In the genomic region with DNA sequence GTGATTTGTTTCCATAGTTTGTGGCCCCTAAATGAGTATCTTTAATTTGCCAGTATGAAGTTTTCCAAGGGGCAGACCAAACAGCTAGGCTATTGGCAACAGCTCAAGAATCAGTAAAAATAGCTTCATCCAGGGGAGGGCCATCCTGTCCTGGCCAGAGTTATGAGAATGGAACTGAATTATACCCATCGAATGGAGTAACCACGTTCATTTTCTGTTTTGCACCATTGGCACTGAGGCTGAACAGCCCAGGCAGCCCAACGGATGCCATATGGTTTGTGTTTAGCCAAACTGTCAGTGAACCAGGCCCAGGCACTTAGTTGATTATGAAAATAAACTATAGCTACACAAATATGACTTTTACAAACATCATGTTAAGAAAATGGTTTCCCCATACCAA, we compare ENCODE assay signal across 15 cellular contexts.
"Had no signal": no experiment of that assay in that cellular context is flagged by ENCODE, and none has a peak within 500 bp of the region (broad histone marks: within the 10 kb centered on the region; RNA-seq: fewer than 3 reads in every experiment).

No MANE protein-coding gene starts in this region.

- DNase-seq: activated CD4-positive, alpha-beta T cell treated with anti-CD3 and anti-CD28 coated beads for 1 hour; activated CD4-positive, alpha-beta T cell treated with anti-CD3 and anti-CD28 coated beads, Interleukin-2, amount 50 U/mL, for 4 hours; activated naive CD4-positive, alpha-beta T cell treated with Interleukin-2 at 50 U/mL for 16 hours; activated T-cell treated with anti-CD3 and anti-CD28 coated beads for 4 hours; aorta; erythroblast; foreskin melanocyte; head of caudate nucleus; naive B cell; pancreas; retina; stimulated activated CD4-positive, alpha-beta T cell treated with anti-CD3 and anti-CD28 coated beads, Interleukin-15, amount 100 ng/mL, for 24 hours; stimulated activated CD4-positive, alpha-beta T cell treated with anti-CD3 and anti-CD28 coated beads, Interleukin-4, amount 100 ng/mL, for 24 hours; stimulated activated naive CD4-positive, alpha-beta T cell treated with Interleukin-2 at 50 U/mL for 16 hours; transverse colon had no signal

- H3K4me1 Mint-ChIP-seq: naive B cell had no signal

- H3K4me3 Mint-ChIP-seq: naive B cell had no signal

- ATAC-seq: pancreas had no signal

- H3K36me3 Mint-ChIP-seq: naive B cell had no signal

- H3K27ac Mint-ChIP-seq: naive B cell had no signal
